20 cellular contexts compared by ENCODE assay signal in the genomic region with DNA sequence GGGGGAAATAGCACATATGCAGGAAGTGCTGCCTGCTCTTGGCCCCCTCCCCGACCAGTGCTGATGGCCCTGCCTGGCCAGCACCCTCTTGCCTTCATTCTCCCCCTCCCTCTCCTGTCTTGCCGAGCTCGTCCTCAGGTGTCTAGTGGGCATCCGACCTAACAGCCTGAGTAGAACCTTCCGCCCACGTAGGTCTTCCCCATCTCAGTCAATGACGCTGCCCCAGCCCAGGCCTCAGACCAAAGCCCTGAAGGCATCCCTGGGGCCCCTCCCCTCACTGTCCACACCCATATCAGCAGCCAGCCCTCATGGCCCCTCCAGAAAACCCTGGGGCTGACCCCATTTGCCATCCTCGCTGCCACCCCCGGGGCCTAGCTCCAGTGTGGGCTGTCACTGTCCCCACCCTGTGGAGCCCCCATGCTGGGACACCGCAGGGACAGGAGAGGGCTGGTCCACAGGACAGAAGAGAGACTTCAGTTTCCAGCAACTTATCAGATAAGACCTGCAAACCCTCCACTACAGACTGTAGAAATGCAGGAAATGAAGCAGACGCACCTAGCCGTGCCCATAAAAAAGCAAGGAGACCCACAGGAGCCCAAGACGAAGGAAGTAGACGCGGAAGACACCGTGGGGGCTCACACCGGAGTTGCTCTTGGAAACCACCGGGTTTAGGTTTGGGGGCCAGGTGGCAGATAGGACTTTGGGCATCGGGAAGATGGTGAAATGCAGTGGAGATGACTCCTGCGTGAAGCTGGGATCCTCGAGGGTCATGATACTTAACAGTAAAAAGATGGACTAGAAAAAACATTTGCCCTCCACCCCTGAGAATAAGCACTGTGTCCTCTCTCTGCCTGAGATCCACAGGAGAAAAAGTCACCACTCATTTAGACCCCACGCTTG. TPM values are rescaled to one million over a fixed set of nuclear protein-coding genes. Genes with fewer than 3 reads are reported as not detected.
A peak's percentile ranks its signal among the peaks of the same experiment; 100 is the strongest.
DNase-seq lines count a peak whose midpoint lies in the region; ATAC-seq, FAIRE-seq and TF ChIP-seq lines count a peak whose summit lies in the region.
"Had no signal": no experiment of that assay in that cellular context is flagged by ENCODE, and none has a peak within 500 bp of the region (broad histone marks: within the 10 kb centered on the region; RNA-seq: fewer than 3 reads in every experiment).

No MANE protein-coding gene starts in this region.

- H3K4me1 Mint-ChIP-seq in CD14-positive monocyte, result peaks cover 44% of the 10 kb centered on the region
- peaks cover 10 to 19% (median 17%) of the 10 kb centered on the region in 4 donors for H3K4me1 Mint-ChIP-seq in CD4-positive, alpha-beta memory T cell
- H3K4me1 Mint-ChIP-seq in naive thymus-derived CD8-positive, alpha-beta T cell, result peaks cover 34 to 83% (median 68%) of the 10 kb centered on the region in 4 donors

- no peak overlapping the region for H3K9ac ChIP-seq in GM12878 (ENCODE audit: control insufficient read depth, insufficient read depth, low read length)

- RAD21 ChIA-PET in GM12878 (lab: Charles Lee; ENCODE audit: unreplicated experiment), result no interaction called here

- intact Hi-C loops in CD14-positive monocyte (cut with micrococcal nuclease) (no loop called here), GM12878 (cut with micrococcal nuclease; ENCODE audit: unreplicated experiment) (no loop called here)
- intact Hi-C loops in CD4-positive, alpha-beta memory T cell (cut with micrococcal nuclease), result no loop called here

- no peaks in the 10 kb centered on the region for H4K20me1 ChIP-seq in GM12878 (ENCODE audit: control insufficient read depth, insufficient read depth)

- CTCF ChIA-PET in CD4-positive, alpha-beta memory T cell (lab: Charles Lee; ENCODE audit: partially characterized antibody), result interaction anchor here (1.4 kb wide), 1 partner anchor 147 kb away, joined by 4 read pairs; no protein-coding TSS in a partner anchor
- CTCF ChIA-PET in GM12878 (lab: Yijun Ruan, JAX), result no interaction called here

- no peak overlapping the region for H3K4me2 ChIP-seq in GM12878 (ENCODE audit: control insufficient read depth, insufficient read depth)

- 89% methylated on average over 22 of the region's 22 CpGs for WGBS in GM12878 (ENCODE audit: insufficient coverage, insufficient replicate concordance, low lambda C conversion rate, missing lambda C conversion rate)

- H2AFZ ChIP-seq in GM12878 (ENCODE audit: control insufficient read depth, low read depth, low read length), result no peak overlapping the region

- H3K4me3 Mint-ChIP-seq in CD14-positive monocyte, result peak overlapping the region in 1 of 2 donors; percentile 77
- H3K4me3 Mint-ChIP-seq in CD4-positive, alpha-beta memory T cell, result no peak overlapping the region
- peak overlapping the region in 9 of 10 donors; percentile 5 to 78 (median 68) for H3K4me3 Mint-ChIP-seq in naive thymus-derived CD8-positive, alpha-beta T cell

- H3K4me3 ChIP-seq in CD4-positive, alpha-beta memory T cell (ENCODE audit: low read length in 2 of 2), result no peak overlapping the region
- no peak overlapping the region for H3K4me3 ChIP-seq in GM12878
- H3K4me3 ChIP-seq: ascending aorta, gastroesophageal sphincter, lower lobe of right lung, tibial artery had no signal

- H3K27ac ChIP-seq in CD4-positive, alpha-beta memory T cell (ENCODE audit: low read depth, low read length), result no peak overlapping the region
- no peak overlapping the region for H3K27ac ChIP-seq in GM12878 (ENCODE audit: control insufficient read depth, insufficient read depth)
- H3K27ac ChIP-seq: ascending aorta, gastroesophageal sphincter, lower lobe of right lung, tibial artery had no signal

- no peak for DNase-seq in CD14-positive monocyte (ENCODE audit: low spot score)
- DNase-seq in CD4-positive, alpha-beta memory T cell, result no peak
- DNase-seq in GM12878 (ENCODE audit: low read depth, low spot score), result no peak
- DNase-seq in naive thymus-derived CD8-positive, alpha-beta T cell, result peak in 6 of 10 donors; percentile 29 to 60 (median 40)
- no peak for DNase-seq in HK-2 (ENCODE audit: unreplicated experiment)
- DNase-seq: GDM1, KBM-7, lower lobe of right lung, NCI-H1092 treated with DMSO at 0.1 percent for 48 hours, NCI-H2107, OCI-M1, small intestine had no signal

- no peak for FAIRE-seq in GM12878 (lab: Jason Lieb, UNC)
- FAIRE-seq: GM12892, small intestine, TTC549 had no signal

- TF ChIP-seq CTCF in CD14-positive monocyte (IDR thresholded peaks at IDR 0.05) (no peak), GM12878 (IDR thresholded peaks at IDR 0.05 in 2 of 3, conservative IDR thresholded peaks at IDR 0.05 in 1 of 3; ENCODE audit: control insufficient read depth in 2 of 3, extremely low read depth in 1 of 3, insufficient read depth in 1 of 3, low read depth in 3 of 3, low read length in 3 of 3) (no peak)

- H3K27ac Mint-ChIP-seq in CD14-positive monocyte, result peak overlapping the region; percentile 87 to 95 (median 94)
- peak overlapping the region in 6 of 7 donors; percentile 24 to 81 (median 60) for H3K27ac Mint-ChIP-seq in CD4-positive, alpha-beta memory T cell
- H3K27ac Mint-ChIP-seq in naive thymus-derived CD8-positive, alpha-beta T cell, result peak overlapping the region; percentile 90 to 99 (median 94)
- H3K27ac Mint-ChIP-seq: progenitor cell of endocrine pancreas had no signal

- peaks cover 11% of the 10 kb centered on the region for H3K4me1 ChIP-seq in CD4-positive, alpha-beta memory T cell (ENCODE audit: insufficient read depth, low read length)
- no peaks in the 10 kb centered on the region for H3K4me1 ChIP-seq in GM12878 (ENCODE audit: control insufficient read depth, insufficient read depth, low read length)
- H3K4me1 ChIP-seq: ascending aorta, gastroesophageal sphincter, lower lobe of right lung, tibial artery had no signal

- TF ChIP-seq POLR2A in GM12878 (IDR thresholded peaks at IDR 0.05; ENCODE audit: low read depth, low read length), result 0 out of 2 replicates have a peak, but pooled peaks have one; percentile 36

- no peak for TF ChIP-seq RAD21 in GM12878 (IDR thresholded peaks at IDR 0.05; ENCODE audit: insufficient read depth, low read depth, low read length)

- no peaks in the 10 kb centered on the region for H3K9me3 ChIP-seq in CD4-positive, alpha-beta memory T cell (ENCODE audit: control insufficient read depth in 1 of 2, low read length in 2 of 2)
- no peaks in the 10 kb centered on the region for H3K9me3 ChIP-seq in GM12878 (replicated peaks; ENCODE audit: control insufficient read depth, insufficient read depth, low read length)
- H3K9me3 ChIP-seq: ascending aorta, gastroesophageal sphincter, lower lobe of right lung, tibial artery had no signal

- TF ChIP-seq EP300 in GM12878 (IDR thresholded peaks at IDR 0.05; ENCODE audit: borderline replicate concordance in 1 of 2, control insufficient read depth in 1 of 2, low read depth in 2 of 2, low read length in 2 of 2), result no peak

- no peak for ATAC-seq in GM12878
- ATAC-seq in naive thymus-derived CD8-positive, alpha-beta T cell, result peak; percentile 21 to 71
- ATAC-seq in esophagus mucosa, result no peak
- ATAC-seq in HG02571 (IDR thresholded peaks at IDR 0.05; ENCODE audit: unreplicated experiment), result no peak
- ATAC-seq: gastroesophageal sphincter, lower lobe of right lung had no signal

- no peaks in the 10 kb centered on the region for H3K79me2 ChIP-seq in GM12878 (ENCODE audit: control insufficient read depth, insufficient read depth, low read length)

- peaks cover 50 to 61% of the 10 kb centered on the region in 2 donors for H3K36me3 Mint-ChIP-seq in CD14-positive monocyte
- peaks cover 28 to 44% of the 10 kb centered on the region in 2 donors for H3K36me3 Mint-ChIP-seq in CD4-positive, alpha-beta memory T cell
- H3K36me3 Mint-ChIP-seq in naive thymus-derived CD8-positive, alpha-beta T cell, result peaks cover 10 to 41% (median 16%) of the 10 kb centered on the region in 3 donors

- POLR2A ChIA-PET in CD4-positive, alpha-beta memory T cell (lab: Charles Lee; ENCODE audit: partially characterized antibody), result no interaction called here
- POLR2A ChIA-PET in GM12878 (lab: Charles Lee), result no interaction called here
- POLR2A ChIA-PET in naive thymus-derived CD8-positive, alpha-beta T cell (lab: Charles Lee), result interaction anchor here (0.6 to 7.4 kb wide), 5 partner anchors 10 to 134 kb away, joined by 3 to 51 read pairs (median 18); no protein-coding TSS in a partner anchor

- SMC1A ChIA-PET in GM12878 (lab: Charles Lee; ENCODE audit: uncharacterized antibody, unreplicated experiment), result no interaction called here

- BruUV-seq in GM12878 (replicated peaks; lab: Mats Ljungman, UMichigan), result no TSS peak

- peaks cover 20% of the 10 kb centered on the region for H3K36me3 ChIP-seq in CD4-positive, alpha-beta memory T cell (ENCODE audit: insufficient read depth, low read length)
- peaks cover 0 to 4% of the 10 kb centered on the region in 2 experiments; a peak in 3 of 4 replicates for H3K36me3 ChIP-seq in GM12878 (ENCODE audit: control insufficient read depth in 2 of 2, insufficient read depth in 2 of 2, low read length in 1 of 2)

- in situ Hi-C loops in GM12878 (cut with MboI), result no loop called here

- peaks cover 0 to 8% (median 4%) of the 10 kb centered on the region in 7 donors for H3K9me3 Mint-ChIP-seq in CD14-positive monocyte
- no peaks in the 10 kb centered on the region for H3K9me3 Mint-ChIP-seq in CD4-positive, alpha-beta memory T cell
- H3K9me3 Mint-ChIP-seq in naive thymus-derived CD8-positive, alpha-beta T cell, result peaks cover 0 to 6% (median 0%) of the 10 kb centered on the region in 9 donors

- H3K27me3 ChIP-seq in CD4-positive, alpha-beta memory T cell (ENCODE audit: insufficient read depth, low read length), result no peaks in the 10 kb centered on the region
- H3K27me3 ChIP-seq in GM12878 (replicated peaks in 1 of 2; ENCODE audit: control insufficient read depth in 2 of 2, insufficient read depth in 2 of 2, low read length in 1 of 2), result no peaks in the 10 kb centered on the region
- H3K27me3 ChIP-seq: ascending aorta, gastroesophageal sphincter, tibial artery had no signal

- H3K27me3 Mint-ChIP-seq in CD14-positive monocyte (ENCODE audit: low read depth in 3 of 3), result peaks cover 1 to 3% (median 1%) of the 10 kb centered on the region in 3 donors
- no peaks in the 10 kb centered on the region for H3K27me3 Mint-ChIP-seq in CD4-positive, alpha-beta memory T cell
- no peaks in the 10 kb centered on the region for H3K27me3 Mint-ChIP-seq in naive thymus-derived CD8-positive, alpha-beta T cell
- H3K27me3 Mint-ChIP-seq: progenitor cell of endocrine pancreas had no signal

RNA-seq across cellular contexts. Expression of a gene that starts 38.4 kb away (rescaled TPM):
- polyA plus RNA-seq in CD14-positive monocyte (100 to 1,000 TPM; 133 to 134 TPM), GM12878 (2011; rRNA removed) (25.4 and 37.8 TPM in 2 replicates), GM12878 (2014; fragmentation: Illumina TruSeq; extraction: Trizol) (33.8 and 36.8 TPM in 2 replicates), GM12878 (2014; fragmentation: Nextera tagmentation; extraction: Ambion mirVana) (1 to 10 TPM; 1.0 to 5.6 TPM), GM12878 (2014; rRNA removed) (51.6 and 64.7 TPM in 2 replicates), GM12878 (2016; fragmentation: Nextera tagmentation; extraction: Ambion mirVana) (100 to 1,000 TPM; 108 to 116 TPM)
- total RNA-seq in CD4-positive, alpha-beta memory T cell, result 100 to 1,000 TPM; 107 TPM
- 100 to 1,000 TPM; 127 to 147 TPM for polyA plus RNA-seq in CD4-positive, alpha-beta memory T cell
- 32.4 and 32.5 TPM in 2 replicates for total RNA-seq in GM12878 (2013; cell fraction: nucleolus; rRNA removed)
- total RNA-seq in GM12878 (2014; rRNA removed) (60.9 and 74.8 TPM in 2 replicates), GM12878 (2014; rRNA removed; fragmentation: Illumina TruSeq; extraction: Trizol) (26.7 and 28.8 TPM in 2 replicates), GM12878 (2021) (74.7 and 76.5 TPM in 2 replicates), esophagus mucosa (37.7 TPM)
- 18.0 TPM for polyA plus RNA-seq in GM12878 (2011; ENCODE audit: low read depth)
- polyA plus RNA-seq in GM12878 (2011; cell fraction: cytosol; rRNA removed), result 53.3 and 59.2 TPM in 2 replicates
- 80.0 and 94.6 TPM in 2 replicates for polyA plus RNA-seq in GM12878 (2011; cell fraction: nucleus; rRNA removed)
- 51.9 and 71.8 TPM in 2 replicates for polyA plus RNA-seq in GM12878 (2012)
- 37.5 and 44.4 TPM in 2 replicates for polyA minus RNA-seq in GM12878 (2011; rRNA and poly(A)+ RNA removed)
- polyA minus RNA-seq in GM12878 (2011; cell fraction: cytosol; rRNA and poly(A)+ RNA removed), result 26.2 and 33.3 TPM in 2 replicates
- 24.3 and 42.8 TPM in 2 replicates for polyA minus RNA-seq in GM12878 (2011; cell fraction: nucleus; rRNA and poly(A)+ RNA removed)
- total RNA-seq in naive thymus-derived CD8-positive, alpha-beta T cell, result 100 to 1,000 TPM; 151 to 154 TPM
- polyA plus RNA-seq in naive thymus-derived CD8-positive, alpha-beta T cell, result 100 to 1,000 TPM; 195 to 288 (median 241) TPM

RNA-seq across cellular contexts. Expression of a gene that starts 50.9 kb away (rescaled TPM):
- polyA plus RNA-seq in CD14-positive monocyte, result 100 to 1,000 TPM; 219 to 245 TPM
- 10 to 100 TPM; 50.9 to 51.7 TPM for total RNA-seq in CD4-positive, alpha-beta memory T cell
- 100 to 1,000 TPM; 113 to 128 TPM for polyA plus RNA-seq in CD4-positive, alpha-beta memory T cell
- 18.0 and 19.0 TPM in 2 replicates for total RNA-seq in GM12878 (2013; cell fraction: nucleolus; rRNA removed)
- total RNA-seq in GM12878 (2014; rRNA removed), result 66.3 and 66.8 TPM in 2 replicates
- 63.7 and 71.4 TPM in 2 replicates for total RNA-seq in GM12878 (2014; rRNA removed; fragmentation: Illumina TruSeq; extraction: Trizol)
- 43.2 and 46.1 TPM in 2 replicates for total RNA-seq in GM12878 (2021)
- 40.7 TPM for polyA plus RNA-seq in GM12878 (2011; ENCODE audit: low read depth)
- 104 TPM in 2 replicates for polyA plus RNA-seq in GM12878 (2011; rRNA removed)
- 95.9 and 106 TPM in 2 replicates for polyA plus RNA-seq in GM12878 (2011; cell fraction: cytosol; rRNA removed)
- 66.1 and 66.2 TPM in 2 replicates for polyA plus RNA-seq in GM12878 (2011; cell fraction: nucleus; rRNA removed)
- 42.9 and 44.6 TPM in 2 replicates for polyA plus RNA-seq in GM12878 (2012)
- 52.0 and 72.3 TPM in 2 replicates for polyA plus RNA-seq in GM12878 (2014; fragmentation: Illumina TruSeq; extraction: Trizol)
- polyA plus RNA-seq in GM12878 (2014; fragmentation: Nextera tagmentation; extraction: Ambion mirVana), result 10 to 100 TPM; 33.3 to 43.0 TPM
- 74.4 and 75.3 TPM in 2 replicates for polyA plus RNA-seq in GM12878 (2014; rRNA removed)
- 100 to 1,000 TPM in 1 of 2 experiments, 10 to 100 TPM in 1; 97.2 to 116 TPM for polyA plus RNA-seq in GM12878 (2016; fragmentation: Nextera tagmentation; extraction: Ambion mirVana)
- 38.4 and 40.3 TPM in 2 replicates for polyA minus RNA-seq in GM12878 (2011; rRNA and poly(A)+ RNA removed)
- polyA minus RNA-seq in GM12878 (2011; cell fraction: cytosol; rRNA and poly(A)+ RNA removed), result 15.2 and 15.9 TPM in 2 replicates
- polyA minus RNA-seq in GM12878 (2011; cell fraction: nucleus; rRNA and poly(A)+ RNA removed), result 7.7 and 12.0 TPM in 2 replicates
- 10 to 100 TPM; 70.3 to 74.3 TPM for total RNA-seq in naive thymus-derived CD8-positive, alpha-beta T cell
- 100 to 1,000 TPM; 150 to 205 (median 183) TPM for polyA plus RNA-seq in naive thymus-derived CD8-positive, alpha-beta T cell
- total RNA-seq in esophagus mucosa, result 40.4 TPM

Comparison
In these comparisons a context has a peak if more than half of its experiments do, and no peak if none do; other contexts are left out.
1. DNase-seq: peak in naive thymus-derived CD8-positive, alpha-beta T cell (6 of 10); none in CD14-positive monocyte (single experiment), CD4-positive, alpha-beta memory T cell (0 of 5), GM12878 (single experiment) and HK-2 (single experiment).
2. H3K4me3 Mint-ChIP-seq: peak in naive thymus-derived CD8-positive, alpha-beta T cell (9 of 10); none in CD4-positive, alpha-beta memory T cell (0 of 8).
3. ATAC-seq: peak in naive thymus-derived CD8-positive, alpha-beta T cell (2 of 2); none in GM12878 (single experiment), esophagus mucosa (single experiment) and HG02571 (single experiment).
4. Peak in every context shown above with its lines, with median percentiles within 50 percentile points of each other: H3K27ac Mint-ChIP-seq.